1 cellular context compared by ENCODE assay signal in the genomic region with DNA sequence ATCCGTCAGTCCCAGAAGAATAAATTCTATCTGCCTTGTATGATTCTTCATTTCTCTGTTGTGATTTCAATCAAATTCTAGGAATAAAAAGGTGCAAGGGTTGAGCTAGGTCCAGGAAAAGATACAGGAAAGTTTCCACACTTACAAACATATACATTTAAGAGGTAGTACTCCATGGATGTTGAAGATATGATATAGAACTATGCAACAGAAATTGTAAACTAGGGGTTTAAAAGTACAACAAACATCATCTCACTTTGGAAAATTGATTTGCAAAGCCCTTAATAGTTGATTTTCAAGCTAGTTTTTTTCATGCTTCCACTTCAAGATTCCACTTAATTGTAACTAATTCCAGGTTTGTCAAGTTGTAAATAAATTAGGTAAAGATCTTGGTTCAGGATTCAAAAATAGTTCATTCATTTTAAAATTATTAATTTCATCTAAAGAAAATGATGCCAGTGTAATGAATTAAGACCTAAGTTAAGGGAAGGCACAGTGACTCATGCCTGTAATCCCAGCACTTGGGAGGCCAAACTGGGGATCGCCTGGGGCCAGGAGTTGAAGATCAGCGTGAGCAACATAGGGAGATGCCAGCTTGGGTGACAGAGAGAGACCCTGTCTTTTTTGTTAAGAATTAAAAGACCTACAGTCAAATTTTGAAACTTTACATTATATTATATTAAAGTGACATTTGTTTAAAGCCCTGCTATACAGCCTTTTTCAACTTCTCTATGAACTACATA.
TF ChIP-seq lines count a peak whose summit lies in the region.

Gene OR6C70 (minus strand): TSS at position 51 of the 743 bp plus-strand sequence. CDS start 0 bp downstream, at position 51.

TF ChIP-seq in H1, 55 proteins besides CTCF, POLR2A, EP300 and RAD21:
- no peak for TF ChIP-seq ZNF274 (IDR thresholded peaks at IDR 0.05; ENCODE audit: borderline replicate concordance, extremely low read depth, low read length)
- TF ChIP-seq CHD1 (IDR thresholded peaks at IDR 0.05; ENCODE audit: low read depth, low read length) = no peak
- no peak for TF ChIP-seq CBX5 (IDR thresholded peaks at IDR 0.05; ENCODE audit: low read depth, low read length)
- TF ChIP-seq CBX8 (IDR thresholded peaks at IDR 0.05; ENCODE audit: borderline replicate concordance, low read depth, low read length) = no peak
- TF ChIP-seq HDAC6 (IDR thresholded peaks at IDR 0.05; ENCODE audit: low read depth, low read length) = no peak
- TF ChIP-seq FOSL1 (IDR thresholded peaks at IDR 0.05; ENCODE audit: insufficient read depth, low read depth, low read length) = no peak
- TF ChIP-seq CHD7 (IDR thresholded peaks at IDR 0.05; ENCODE audit: insufficient replicate concordance, low read length) = no peak
- TF ChIP-seq RXRA (IDR thresholded peaks at IDR 0.05; ENCODE audit: insufficient read depth, low read depth, low read length) = no peak
- no peak for TF ChIP-seq CTBP2 (IDR thresholded peaks at IDR 0.05; ENCODE audit: borderline replicate concordance, insufficient read depth, insufficient read length, low read length)
- TF ChIP-seq, protein P1, sequence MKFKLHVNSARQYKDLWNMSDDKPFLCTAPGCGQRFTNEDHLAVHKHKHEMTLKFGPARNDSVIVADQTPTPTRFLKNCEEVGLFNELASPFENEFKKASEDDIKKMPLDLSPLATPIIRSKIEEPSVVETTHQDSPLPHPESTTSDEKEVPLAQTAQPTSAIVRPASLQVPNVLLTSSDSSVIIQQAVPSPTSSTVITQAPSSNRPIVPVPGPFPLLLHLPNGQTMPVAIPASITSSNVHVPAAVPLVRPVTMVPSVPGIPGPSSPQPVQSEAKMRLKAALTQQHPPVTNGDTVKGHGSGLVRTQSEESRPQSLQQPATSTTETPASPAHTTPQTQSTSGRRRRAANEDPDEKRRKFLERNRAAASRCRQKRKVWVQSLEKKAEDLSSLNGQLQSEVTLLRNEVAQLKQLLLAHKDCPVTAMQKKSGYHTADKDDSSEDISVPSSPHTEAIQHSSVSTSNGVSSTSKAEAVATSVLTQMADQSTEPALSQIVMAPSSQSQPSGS (IDR thresholded peaks at IDR 0.05; ENCODE audit: low read length) = no peak
- no peak for TF ChIP-seq EGR1 (IDR thresholded peaks at IDR 0.05; ENCODE audit: borderline replicate concordance, low read depth, low read length)
- TF ChIP-seq NANOG (IDR thresholded peaks at IDR 0.05; ENCODE audit: insufficient read depth, low read depth, low read length, poor library complexity, severe bottlenecking) = no peak
- TF ChIP-seq SIN3A (conservative IDR thresholded peaks at IDR 0.05 in 1 of 2, IDR thresholded peaks at IDR 0.05 in 1 of 2; ENCODE audit: low read depth in 1 of 2, low read length in 2 of 2) = no peak
- no peak for TF ChIP-seq TAF7 (optimal IDR thresholded peaks at IDR 0.05; ENCODE audit: borderline replicate concordance, low read depth, low read length)
